ENCODE assay signal across 1 cellular context in genomic region chr5:99104538-99105132, GRCh38.
TF ChIP-seq lines count a peak whose summit lies in the region.

No MANE protein-coding gene starts in this region.

TF ChIP-seq in K562, 482 proteins besides CTCF, POLR2A, EP300 and RAD21 (continued from another document):
- TF ChIP-seq CEBPB (tag; IDR thresholded peaks at IDR 0.05) = peak; percentile 56; the same call in 1 of the 2 replicates
- no peak for TF ChIP-seq ESRRB (CRISPR knock-in tag; IDR thresholded peaks at IDR 0.05; ENCODE audit: borderline replicate concordance)
- TF ChIP-seq TAF1 (IDR thresholded peaks at IDR 0.05; ENCODE audit: control insufficient read depth, extremely low read depth, insufficient read depth, low read length, severe bottlenecking) = no peak
- peak; percentile 79 for TF ChIP-seq ATF3 (IDR thresholded peaks at IDR 0.05)
- no peak for TF ChIP-seq ATF3 (CRISPR knock-in tag; conservative IDR thresholded peaks at IDR 0.05)
- peak; percentile 74; the same call in 1 of the 2 replicates for TF ChIP-seq ARID3A (IDR thresholded peaks at IDR 0.05; ENCODE audit: borderline replicate concordance, low read depth, low read length)
- TF ChIP-seq PCBP1 (IDR thresholded peaks at IDR 0.05; ENCODE audit: low read depth, low read length, poor library complexity, severe bottlenecking) = no peak
- no peak for TF ChIP-seq HMGN3 (IDR thresholded peaks at IDR 0.05; ENCODE audit: borderline replicate concordance, extremely low read depth, insufficient read length, low read depth, low read length)
- TF ChIP-seq SMC3 (conservative IDR thresholded peaks at IDR 0.05; ENCODE audit: insufficient read depth, low read depth, low read length) = peak; percentile 39; the same call in 1 of the 2 replicates
- TF ChIP-seq TOE1 (IDR thresholded peaks at IDR 0.05; ENCODE audit: borderline replicate concordance) = no peak
- TF ChIP-seq TOE1 (CRISPR knock-in tag; IDR thresholded peaks at IDR 0.05; ENCODE audit: borderline replicate concordance, low read depth) = no peak
- no peak for TF ChIP-seq CEBPG (CRISPR knock-in tag; IDR thresholded peaks at IDR 0.05)
- peak; percentile 52 to 69; a peak in 2 of 4 replicates for TF ChIP-seq CEBPG (tag; conservative IDR thresholded peaks at IDR 0.05 in 1 of 2, IDR thresholded peaks at IDR 0.05 in 1 of 2)
- TF ChIP-seq SUPT5H (IDR thresholded peaks at IDR 0.05) = no peak
- TF ChIP-seq HMBOX1 (IDR thresholded peaks at IDR 0.05) = no peak
- TF ChIP-seq NELFE (IDR thresholded peaks at IDR 0.05; ENCODE audit: insufficient read depth, insufficient read length) = no peak
- peak; percentile 97 for TF ChIP-seq ZNF384 (IDR thresholded peaks at IDR 0.05; ENCODE audit: low read depth, low read length)
- TF ChIP-seq MEF2A (IDR thresholded peaks at IDR 0.05; ENCODE audit: control insufficient read depth, low read depth, low read length) = no peak
